ENCODE assay signal across 11 cellular contexts in the genomic region with DNA sequence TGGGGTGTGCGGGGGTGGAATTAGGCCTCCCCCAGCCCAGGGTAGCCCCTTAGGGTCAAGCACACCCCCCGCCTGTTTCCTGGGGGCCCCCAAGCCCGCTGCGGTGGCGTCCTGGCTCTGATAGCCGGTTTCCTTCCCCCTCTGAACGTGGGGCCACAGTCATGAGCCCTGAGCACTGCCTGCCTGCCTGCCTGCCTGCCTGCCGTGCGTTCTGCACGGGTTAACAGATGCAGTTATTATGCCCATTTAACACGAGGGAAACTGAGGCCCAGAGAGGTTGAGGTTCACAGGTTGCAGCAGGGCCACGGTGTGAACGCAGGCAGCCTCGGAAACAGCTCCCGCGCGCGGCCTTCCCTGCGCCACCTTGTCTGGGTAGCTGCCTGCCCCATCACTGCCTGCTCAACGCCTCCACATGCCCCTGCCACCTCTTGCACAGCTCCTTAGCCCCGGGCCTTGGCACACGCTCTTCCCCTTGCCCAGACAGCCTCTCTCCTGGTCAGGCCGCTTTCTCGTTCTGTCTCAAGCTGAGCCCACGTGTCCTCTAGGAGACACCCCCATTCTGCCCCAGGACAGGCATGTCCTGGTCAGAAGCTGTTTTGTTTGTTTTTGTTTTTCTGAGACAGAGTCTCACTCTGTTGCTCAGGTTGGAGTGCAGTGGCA. TPM values are rescaled to one million over a fixed set of nuclear protein-coding genes. Genes with fewer than 3 reads are reported as not detected.
DNase-seq lines count a peak whose midpoint lies in the region; ATAC-seq and TF ChIP-seq lines count a peak whose summit lies in the region.
"Had no signal": no experiment of that assay in that cellular context is flagged by ENCODE, and none has a peak within 500 bp of the region (broad histone marks: within the 10 kb centered on the region; RNA-seq: fewer than 3 reads in every experiment).

No MANE protein-coding gene starts in this region.

- intact Hi-C loops in activated CD4-positive, alpha-beta T cell treated with anti-CD3 and anti-CD28 coated beads, Interleukin-2, amount 10 ng/mL, durations not matched to agents 24 days and 14 days (cut with micrococcal nuclease) = no loop called here
- intact Hi-C loops in activated CD4-positive, alpha-beta memory T cell treated with anti-CD3 and anti-CD28 coated beads for 36 hours (cut with micrococcal nuclease) = no loop called here

- H3K27ac Mint-ChIP-seq in activated CD4-positive, alpha-beta T cell treated with anti-CD3 and anti-CD28 coated beads, Interleukin-2, amount 10 ng/mL, durations not matched to agents 24 days and 14 days = no peak overlapping the region
- no peak overlapping the region for H3K27ac Mint-ChIP-seq in activated CD4-positive, alpha-beta memory T cell treated with anti-CD3 and anti-CD28 coated beads for 36 hours
- H3K27ac Mint-ChIP-seq in stimulated activated effector memory CD8-positive, alpha-beta T cell treated with anti-CD3 and anti-CD28 coated beads, Interleukin-12 subunit alpha, Interleukin-12 subunit beta, amount 100 ng/mL, for 72 hours = no peak overlapping the region

- H3K9me3 Mint-ChIP-seq in activated CD4-positive, alpha-beta T cell treated with anti-CD3 and anti-CD28 coated beads, Interleukin-2, amount 10 ng/mL, durations not matched to agents 24 days and 14 days = no peaks in the 10 kb centered on the region
- no peaks in the 10 kb centered on the region for H3K9me3 Mint-ChIP-seq in activated CD4-positive, alpha-beta memory T cell treated with anti-CD3 and anti-CD28 coated beads for 36 hours
- H3K9me3 Mint-ChIP-seq in stimulated activated effector memory CD8-positive, alpha-beta T cell treated with anti-CD3 and anti-CD28 coated beads, Interleukin-12 subunit alpha, Interleukin-12 subunit beta, amount 100 ng/mL, for 72 hours = no peaks in the 10 kb centered on the region

- peak; percentile 26 for ATAC-seq in esophagus mucosa
- no peak for ATAC-seq in stimulated activated effector memory CD8-positive, alpha-beta T cell treated with anti-CD3 and anti-CD28 coated beads, Interleukin-12 subunit alpha, Interleukin-12 subunit beta, amount 100 ng/mL, for 72 hours
- no peak for ATAC-seq in HG02623 (IDR thresholded peaks at IDR 0.05; ENCODE audit: unreplicated experiment)
- no peak for ATAC-seq in GM18505 (IDR thresholded peaks at IDR 0.05; ENCODE audit: unreplicated experiment)
- ATAC-seq: foreskin keratinocyte had no signal

- no peak for TF ChIP-seq POLR2A in GM18505 (IDR thresholded peaks at IDR 0.05; ENCODE audit: borderline replicate concordance, extremely low read depth, insufficient read depth, insufficient read length)

- H3K27me3 Mint-ChIP-seq in activated CD4-positive, alpha-beta T cell treated with anti-CD3 and anti-CD28 coated beads, Interleukin-2, amount 10 ng/mL, durations not matched to agents 24 days and 14 days = peaks cover 6% of the 10 kb centered on the region
- H3K27me3 Mint-ChIP-seq in activated CD4-positive, alpha-beta memory T cell treated with anti-CD3 and anti-CD28 coated beads for 36 hours = peaks cover 2% of the 10 kb centered on the region

- CTCF ChIA-PET in activated CD4-positive, alpha-beta memory T cell treated with anti-CD3 and anti-CD28 coated beads for 36 hours (lab: Charles Lee) = interaction anchor here (1.0 to 1.5 kb wide), 2 partner anchors 158 to 424 kb away, joined by 3 to 4 read pairs; no protein-coding TSS in a partner anchor

- DNase-seq in activated CD4-positive, alpha-beta T cell treated with anti-CD3 and anti-CD28 coated beads, Interleukin-2, amount 10 ng/mL, durations not matched to agents 24 days and 14 days = no peak
- no peak for DNase-seq in activated CD4-positive, alpha-beta T cell treated with anti-CD3 and anti-CD28 coated beads, Interleukin-2, amount 50 U/mL, for 48 hours
- DNase-seq in activated CD4-positive, alpha-beta memory T cell treated with anti-CD3 and anti-CD28 coated beads for 36 hours = no peak
- DNase-seq in stimulated activated effector memory CD8-positive, alpha-beta T cell treated with anti-CD3 and anti-CD28 coated beads, Interleukin-12 subunit alpha, Interleukin-12 subunit beta, amount 100 ng/mL, for 72 hours (ENCODE audit: low spot score in 2 of 2) = no peak
- no peak for DNase-seq in NK-92 (lab: John Stamatoyannopoulos, UW; ENCODE audit: unreplicated experiment)
- DNase-seq: NCI-H1417 treated with DMSO at 0.1 percent for 48 hours, sigmoid colon had no signal

- H3K4me3 Mint-ChIP-seq in activated CD4-positive, alpha-beta T cell treated with anti-CD3 and anti-CD28 coated beads, Interleukin-2, amount 10 ng/mL, durations not matched to agents 24 days and 14 days = peak overlapping the region; percentile 73
- H3K4me3 Mint-ChIP-seq in activated CD4-positive, alpha-beta memory T cell treated with anti-CD3 and anti-CD28 coated beads for 36 hours = peak overlapping the region; percentile 16
- peak overlapping the region; percentile 53 for H3K4me3 Mint-ChIP-seq in stimulated activated effector memory CD8-positive, alpha-beta T cell treated with anti-CD3 and anti-CD28 coated beads, Interleukin-12 subunit alpha, Interleukin-12 subunit beta, amount 100 ng/mL, for 72 hours

- H3K36me3 Mint-ChIP-seq in activated CD4-positive, alpha-beta T cell treated with anti-CD3 and anti-CD28 coated beads, Interleukin-2, amount 10 ng/mL, durations not matched to agents 24 days and 14 days (ENCODE audit: low read depth) = no peaks in the 10 kb centered on the region
- H3K36me3 Mint-ChIP-seq in activated CD4-positive, alpha-beta memory T cell treated with anti-CD3 and anti-CD28 coated beads for 36 hours = no peaks in the 10 kb centered on the region
- H3K36me3 Mint-ChIP-seq in stimulated activated effector memory CD8-positive, alpha-beta T cell treated with anti-CD3 and anti-CD28 coated beads, Interleukin-12 subunit alpha, Interleukin-12 subunit beta, amount 100 ng/mL, for 72 hours = no peaks in the 10 kb centered on the region

- peaks cover 12% of the 10 kb centered on the region for H3K4me1 Mint-ChIP-seq in activated CD4-positive, alpha-beta T cell treated with anti-CD3 and anti-CD28 coated beads, Interleukin-2, amount 10 ng/mL, durations not matched to agents 24 days and 14 days
- peaks cover 4% of the 10 kb centered on the region for H3K4me1 Mint-ChIP-seq in activated CD4-positive, alpha-beta memory T cell treated with anti-CD3 and anti-CD28 coated beads for 36 hours (ENCODE audit: low read depth)
- peaks cover 11% of the 10 kb centered on the region for H3K4me1 Mint-ChIP-seq in stimulated activated effector memory CD8-positive, alpha-beta T cell treated with anti-CD3 and anti-CD28 coated beads, Interleukin-12 subunit alpha, Interleukin-12 subunit beta, amount 100 ng/mL, for 72 hours

- POLR2A ChIA-PET in activated CD4-positive, alpha-beta memory T cell treated with anti-CD3 and anti-CD28 coated beads for 36 hours (lab: Charles Lee) = no interaction called here

RNA-seq across cellular contexts. Expression of a gene that starts 1.2 kb away (rescaled TPM):
- total RNA-seq in activated CD4-positive, alpha-beta T cell treated with anti-CD3 and anti-CD28 coated beads, Interleukin-2, amount 10 ng/mL, durations not matched to agents 24 days and 14 days = 28.8 and 32.6 TPM in 2 replicates
- 10 to 100 TPM; 21.0 to 21.1 TPM for total RNA-seq in activated CD4-positive, alpha-beta memory T cell treated with anti-CD3 and anti-CD28 coated beads for 36 hours
- total RNA-seq in esophagus mucosa = 19.2 TPM

RNA-seq across cellular contexts. Expression of a gene that starts 4.8 kb away (rescaled TPM):
- total RNA-seq in activated CD4-positive, alpha-beta T cell treated with anti-CD3 and anti-CD28 coated beads, Interleukin-2, amount 10 ng/mL, durations not matched to agents 24 days and 14 days = 299 and 323 TPM in 2 replicates
- total RNA-seq in activated CD4-positive, alpha-beta memory T cell treated with anti-CD3 and anti-CD28 coated beads for 36 hours = 100 to 1,000 TPM; 226 to 242 TPM
- 91.6 TPM for total RNA-seq in esophagus mucosa

RNA-seq across cellular contexts. Expression of a gene that starts 18.8 kb away (rescaled TPM):
- 108 and 110 TPM in 2 replicates for total RNA-seq in activated CD4-positive, alpha-beta T cell treated with anti-CD3 and anti-CD28 coated beads, Interleukin-2, amount 10 ng/mL, durations not matched to agents 24 days and 14 days
- 100 to 1,000 TPM; 117 to 119 TPM for total RNA-seq in activated CD4-positive, alpha-beta memory T cell treated with anti-CD3 and anti-CD28 coated beads for 36 hours
- total RNA-seq in esophagus mucosa = 120 TPM

RNA-seq across cellular contexts. Expression of a gene that starts 35.7 kb away (rescaled TPM):
- total RNA-seq in activated CD4-positive, alpha-beta T cell treated with anti-CD3 and anti-CD28 coated beads, Interleukin-2, amount 10 ng/mL, durations not matched to agents 24 days and 14 days = 1,536 and 1,542 TPM in 2 replicates
- 1,000 to 10,000 TPM; 1,642 to 1,717 TPM for total RNA-seq in activated CD4-positive, alpha-beta memory T cell treated with anti-CD3 and anti-CD28 coated beads for 36 hours
- total RNA-seq in esophagus mucosa = 1,167 TPM

RNA-seq across cellular contexts. Expression of a gene that starts 47.4 kb away (rescaled TPM):
- total RNA-seq in activated CD4-positive, alpha-beta T cell treated with anti-CD3 and anti-CD28 coated beads, Interleukin-2, amount 10 ng/mL, durations not matched to agents 24 days and 14 days = 0.16 and 0.24 TPM in 2 replicates
- under 1 TPM; 0.07 to 0.15 TPM for total RNA-seq in activated CD4-positive, alpha-beta memory T cell treated with anti-CD3 and anti-CD28 coated beads for 36 hours
- 0.48 TPM for total RNA-seq in esophagus mucosa

Comparison
In these comparisons a context has a peak if more than half of its experiments do, and no peak if none do; other contexts are left out.
1. H3K4me3 Mint-ChIP-seq: peak in every context shown above with its lines; median percentile 73 in activated CD4-positive, alpha-beta T cell treated with anti-CD3 and anti-CD28 coated beads, Interleukin-2, amount 10 ng/mL, durations not matched to agents 24 days and 14 days; 53 in stimulated activated effector memory CD8-positive, alpha-beta T cell treated with anti-CD3 and anti-CD28 coated beads, Interleukin-12 subunit alpha, Interleukin-12 subunit beta, amount 100 ng/mL, for 72 hours; 16 in activated CD4-positive, alpha-beta memory T cell treated with anti-CD3 and anti-CD28 coated beads for 36 hours.